In the genomic region with DNA sequence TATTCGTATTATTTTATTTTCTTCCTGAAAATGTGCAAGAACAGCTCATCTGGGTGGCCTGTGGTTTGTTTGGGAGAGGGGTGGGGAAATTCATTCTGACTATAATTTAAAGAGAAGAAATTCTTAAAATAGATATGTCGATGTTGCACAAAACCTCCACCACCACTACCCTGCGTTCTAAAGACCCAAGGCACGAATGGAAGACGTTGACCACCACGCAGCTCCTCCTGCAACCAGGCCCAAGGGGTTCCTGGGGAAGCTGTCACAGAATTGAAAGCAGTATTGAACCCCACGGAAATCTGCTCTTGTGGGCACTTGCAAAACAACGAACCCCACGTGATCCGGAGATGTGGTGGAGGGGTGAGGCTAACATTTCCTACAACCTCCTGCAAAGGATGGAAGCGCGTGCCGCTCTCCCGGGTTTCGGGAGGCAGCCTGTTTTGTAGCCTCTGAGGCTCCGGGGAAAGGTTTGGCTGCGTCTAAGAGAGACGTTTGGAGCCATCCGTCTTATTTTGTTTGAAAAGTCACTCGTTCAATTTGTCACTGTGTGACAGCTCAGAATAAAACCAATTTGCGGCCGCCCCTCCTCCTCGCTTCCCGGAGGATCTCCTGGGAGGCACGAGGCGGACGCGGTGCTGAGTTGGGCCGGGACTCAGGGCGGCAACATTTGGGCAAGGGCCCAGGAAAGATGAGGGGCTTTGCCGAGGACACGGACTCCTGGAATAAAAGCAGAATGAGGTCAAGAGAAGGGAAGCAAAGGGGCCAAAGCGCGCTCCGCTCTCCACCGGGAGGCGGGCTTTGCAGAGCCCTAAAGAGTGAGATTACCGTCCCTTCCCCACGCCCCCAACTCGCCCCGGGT, we compare ENCODE assay signal across 1 cellular context.
TF ChIP-seq lines count a peak whose summit lies in the region.

No MANE protein-coding gene starts in this region.

TF ChIP-seq in SK-N-SH treated with all-trans-retinoic acid at 6 μM for 48 hours, 23 proteins besides CTCF, POLR2A, EP300 and RAD21 (continued from another document):
- TF ChIP-seq TCF4 (CRISPR knock-in tag; IDR thresholded peaks at IDR 0.05; ENCODE audit: borderline replicate concordance) (no peak), ZNF70 (CRISPR knock-in tag; IDR thresholded peaks at IDR 0.05) (no peak)
